1 cellular context compared by ENCODE assay signal in the genomic region with DNA sequence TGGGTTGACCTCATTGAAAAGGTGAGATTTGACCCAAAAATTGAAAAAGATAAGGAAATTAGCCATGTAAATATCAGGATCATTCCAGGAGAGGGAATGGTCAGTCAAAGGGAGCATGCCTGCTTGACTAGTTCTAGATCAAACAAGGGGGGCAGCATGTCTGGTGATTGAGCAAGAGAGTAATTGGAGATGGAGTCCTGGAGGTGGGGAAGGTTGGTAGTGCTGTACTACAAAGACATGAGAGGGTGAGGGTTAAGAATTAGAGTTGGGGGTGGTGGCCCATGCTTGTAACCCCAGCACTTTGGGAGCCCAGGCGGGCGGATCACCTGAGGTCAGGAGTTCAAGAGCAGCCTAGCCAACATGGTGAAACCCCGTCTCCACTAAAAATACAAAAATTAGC.
TF ChIP-seq lines count a peak whose summit lies in the region.

No MANE protein-coding gene starts in this region.

TF ChIP-seq in HepG2, 621 proteins besides CTCF, POLR2A, EP300 and RAD21 (continued from another document):
- TF ChIP-seq, protein P1, sequence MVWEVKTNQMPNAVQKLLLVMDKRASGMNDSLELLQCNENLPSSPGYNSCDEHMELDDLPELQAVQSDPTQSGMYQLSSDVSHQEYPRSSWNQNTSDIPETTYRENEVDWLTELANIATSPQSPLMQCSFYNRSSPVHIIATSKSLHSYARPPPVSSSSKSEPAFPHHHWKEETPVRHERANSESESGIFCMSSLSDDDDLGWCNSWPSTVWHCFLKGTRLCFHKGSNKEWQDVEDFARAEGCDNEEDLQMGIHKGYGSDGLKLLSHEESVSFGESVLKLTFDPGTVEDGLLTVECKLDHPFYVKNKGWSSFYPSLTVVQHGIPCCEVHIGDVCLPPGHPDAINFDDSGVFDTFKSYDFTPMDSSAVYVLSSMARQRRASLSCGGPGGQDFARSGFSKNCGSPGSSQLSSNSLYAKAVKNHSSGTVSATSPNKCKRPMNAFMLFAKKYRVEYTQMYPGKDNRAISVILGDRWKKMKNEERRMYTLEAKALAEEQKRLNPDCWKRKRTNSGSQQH (CRISPR knock-in tag; IDR thresholded peaks at IDR 0.05; ENCODE audit: low read depth): 0 out of 2 replicates have a peak, but pooled peaks have one; percentile 61
- TF ChIP-seq GPN1 (CRISPR knock-in tag; IDR thresholded peaks at IDR 0.05; ENCODE audit: borderline replicate concordance) (no peak), PHF20 (CRISPR knock-in tag; IDR thresholded peaks at IDR 0.05) (no peak), RXRB (CRISPR knock-in tag; IDR thresholded peaks at IDR 0.05; ENCODE audit: borderline replicate concordance) (0 out of 2 replicates have a peak, but pooled peaks have one; percentile 30), ZBTB42 (CRISPR knock-in tag; IDR thresholded peaks at IDR 0.05) (no peak), ZKSCAN5 (CRISPR knock-in tag; IDR thresholded peaks at IDR 0.05) (no peak), NR2F6 (IDR thresholded peaks at IDR 0.05) (no peak; the same call in 1 of the 2 replicates), NR2F6 (CRISPR knock-in tag; IDR thresholded peaks at IDR 0.05) (0 out of 2 replicates have a peak, but pooled peaks have one; percentile 12), SRY (CRISPR knock-in tag; IDR thresholded peaks at IDR 0.05) (no peak), CREB1 (IDR thresholded peaks at IDR 0.05) (no peak), CREB1 (CRISPR knock-in tag; IDR thresholded peaks at IDR 0.05) (no peak), CEBPB (IDR thresholded peaks at IDR 0.05; ENCODE audit: borderline replicate concordance, low read depth, low read length) (peak; percentile 92)
- TF ChIP-seq, protein P2, sequence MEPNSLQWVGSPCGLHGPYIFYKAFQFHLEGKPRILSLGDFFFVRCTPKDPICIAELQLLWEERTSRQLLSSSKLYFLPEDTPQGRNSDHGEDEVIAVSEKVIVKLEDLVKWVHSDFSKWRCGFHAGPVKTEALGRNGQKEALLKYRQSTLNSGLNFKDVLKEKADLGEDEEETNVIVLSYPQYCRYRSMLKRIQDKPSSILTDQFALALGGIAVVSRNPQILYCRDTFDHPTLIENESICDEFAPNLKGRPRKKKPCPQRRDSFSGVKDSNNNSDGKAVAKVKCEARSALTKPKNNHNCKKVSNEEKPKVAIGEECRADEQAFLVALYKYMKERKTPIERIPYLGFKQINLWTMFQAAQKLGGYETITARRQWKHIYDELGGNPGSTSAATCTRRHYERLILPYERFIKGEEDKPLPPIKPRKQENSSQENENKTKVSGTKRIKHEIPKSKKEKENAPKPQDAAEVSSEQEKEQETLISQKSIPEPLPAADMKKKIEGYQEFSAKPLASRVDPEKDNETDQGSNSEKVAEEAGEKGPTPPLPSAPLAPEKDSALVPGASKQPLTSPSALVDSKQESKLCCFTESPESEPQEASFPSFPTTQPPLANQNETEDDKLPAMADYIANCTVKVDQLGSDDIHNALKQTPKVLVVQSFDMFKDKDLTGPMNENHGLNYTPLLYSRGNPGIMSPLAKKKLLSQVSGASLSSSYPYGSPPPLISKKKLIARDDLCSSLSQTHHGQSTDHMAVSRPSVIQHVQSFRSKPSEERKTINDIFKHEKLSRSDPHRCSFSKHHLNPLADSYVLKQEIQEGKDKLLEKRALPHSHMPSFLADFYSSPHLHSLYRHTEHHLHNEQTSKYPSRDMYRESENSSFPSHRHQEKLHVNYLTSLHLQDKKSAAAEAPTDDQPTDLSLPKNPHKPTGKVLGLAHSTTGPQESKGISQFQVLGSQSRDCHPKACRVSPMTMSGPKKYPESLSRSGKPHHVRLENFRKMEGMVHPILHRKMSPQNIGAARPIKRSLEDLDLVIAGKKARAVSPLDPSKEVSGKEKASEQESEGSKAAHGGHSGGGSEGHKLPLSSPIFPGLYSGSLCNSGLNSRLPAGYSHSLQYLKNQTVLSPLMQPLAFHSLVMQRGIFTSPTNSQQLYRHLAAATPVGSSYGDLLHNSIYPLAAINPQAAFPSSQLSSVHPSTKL (CRISPR knock-in tag; IDR thresholded peaks at IDR 0.05): peak; percentile 56
- TF ChIP-seq, protein P3, sequence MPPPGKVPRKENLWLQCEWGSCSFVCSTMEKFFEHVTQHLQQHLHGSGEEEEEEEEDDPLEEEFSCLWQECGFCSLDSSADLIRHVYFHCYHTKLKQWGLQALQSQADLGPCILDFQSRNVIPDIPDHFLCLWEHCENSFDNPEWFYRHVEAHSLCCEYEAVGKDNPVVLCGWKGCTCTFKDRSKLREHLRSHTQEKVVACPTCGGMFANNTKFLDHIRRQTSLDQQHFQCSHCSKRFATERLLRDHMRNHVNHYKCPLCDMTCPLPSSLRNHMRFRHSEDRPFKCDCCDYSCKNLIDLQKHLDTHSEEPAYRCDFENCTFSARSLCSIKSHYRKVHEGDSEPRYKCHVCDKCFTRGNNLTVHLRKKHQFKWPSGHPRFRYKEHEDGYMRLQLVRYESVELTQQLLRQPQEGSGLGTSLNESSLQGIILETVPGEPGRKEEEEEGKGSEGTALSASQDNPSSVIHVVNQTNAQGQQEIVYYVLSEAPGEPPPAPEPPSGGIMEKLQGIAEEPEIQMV (CRISPR knock-in tag; IDR thresholded peaks at IDR 0.05; ENCODE audit: low read depth): no peak
- TF ChIP-seq, protein P4, sequence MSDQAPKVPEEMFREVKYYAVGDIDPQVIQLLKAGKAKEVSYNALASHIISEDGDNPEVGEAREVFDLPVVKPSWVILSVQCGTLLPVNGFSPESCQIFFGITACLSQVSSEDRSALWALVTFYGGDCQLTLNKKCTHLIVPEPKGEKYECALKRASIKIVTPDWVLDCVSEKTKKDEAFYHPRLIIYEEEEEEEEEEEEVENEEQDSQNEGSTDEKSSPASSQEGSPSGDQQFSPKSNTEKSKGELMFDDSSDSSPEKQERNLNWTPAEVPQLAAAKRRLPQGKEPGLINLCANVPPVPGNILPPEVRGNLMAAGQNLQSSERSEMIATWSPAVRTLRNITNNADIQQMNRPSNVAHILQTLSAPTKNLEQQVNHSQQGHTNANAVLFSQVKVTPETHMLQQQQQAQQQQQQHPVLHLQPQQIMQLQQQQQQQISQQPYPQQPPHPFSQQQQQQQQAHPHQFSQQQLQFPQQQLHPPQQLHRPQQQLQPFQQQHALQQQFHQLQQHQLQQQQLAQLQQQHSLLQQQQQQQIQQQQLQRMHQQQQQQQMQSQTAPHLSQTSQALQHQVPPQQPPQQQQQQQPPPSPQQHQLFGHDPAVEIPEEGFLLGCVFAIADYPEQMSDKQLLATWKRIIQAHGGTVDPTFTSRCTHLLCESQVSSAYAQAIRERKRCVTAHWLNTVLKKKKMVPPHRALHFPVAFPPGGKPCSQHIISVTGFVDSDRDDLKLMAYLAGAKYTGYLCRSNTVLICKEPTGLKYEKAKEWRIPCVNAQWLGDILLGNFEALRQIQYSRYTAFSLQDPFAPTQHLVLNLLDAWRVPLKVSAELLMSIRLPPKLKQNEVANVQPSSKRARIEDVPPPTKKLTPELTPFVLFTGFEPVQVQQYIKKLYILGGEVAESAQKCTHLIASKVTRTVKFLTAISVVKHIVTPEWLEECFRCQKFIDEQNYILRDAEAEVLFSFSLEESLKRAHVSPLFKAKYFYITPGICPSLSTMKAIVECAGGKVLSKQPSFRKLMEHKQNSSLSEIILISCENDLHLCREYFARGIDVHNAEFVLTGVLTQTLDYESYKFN (CRISPR knock-in tag; conservative IDR thresholded peaks at IDR 0.05): no peak
- TF ChIP-seq, protein P5, sequence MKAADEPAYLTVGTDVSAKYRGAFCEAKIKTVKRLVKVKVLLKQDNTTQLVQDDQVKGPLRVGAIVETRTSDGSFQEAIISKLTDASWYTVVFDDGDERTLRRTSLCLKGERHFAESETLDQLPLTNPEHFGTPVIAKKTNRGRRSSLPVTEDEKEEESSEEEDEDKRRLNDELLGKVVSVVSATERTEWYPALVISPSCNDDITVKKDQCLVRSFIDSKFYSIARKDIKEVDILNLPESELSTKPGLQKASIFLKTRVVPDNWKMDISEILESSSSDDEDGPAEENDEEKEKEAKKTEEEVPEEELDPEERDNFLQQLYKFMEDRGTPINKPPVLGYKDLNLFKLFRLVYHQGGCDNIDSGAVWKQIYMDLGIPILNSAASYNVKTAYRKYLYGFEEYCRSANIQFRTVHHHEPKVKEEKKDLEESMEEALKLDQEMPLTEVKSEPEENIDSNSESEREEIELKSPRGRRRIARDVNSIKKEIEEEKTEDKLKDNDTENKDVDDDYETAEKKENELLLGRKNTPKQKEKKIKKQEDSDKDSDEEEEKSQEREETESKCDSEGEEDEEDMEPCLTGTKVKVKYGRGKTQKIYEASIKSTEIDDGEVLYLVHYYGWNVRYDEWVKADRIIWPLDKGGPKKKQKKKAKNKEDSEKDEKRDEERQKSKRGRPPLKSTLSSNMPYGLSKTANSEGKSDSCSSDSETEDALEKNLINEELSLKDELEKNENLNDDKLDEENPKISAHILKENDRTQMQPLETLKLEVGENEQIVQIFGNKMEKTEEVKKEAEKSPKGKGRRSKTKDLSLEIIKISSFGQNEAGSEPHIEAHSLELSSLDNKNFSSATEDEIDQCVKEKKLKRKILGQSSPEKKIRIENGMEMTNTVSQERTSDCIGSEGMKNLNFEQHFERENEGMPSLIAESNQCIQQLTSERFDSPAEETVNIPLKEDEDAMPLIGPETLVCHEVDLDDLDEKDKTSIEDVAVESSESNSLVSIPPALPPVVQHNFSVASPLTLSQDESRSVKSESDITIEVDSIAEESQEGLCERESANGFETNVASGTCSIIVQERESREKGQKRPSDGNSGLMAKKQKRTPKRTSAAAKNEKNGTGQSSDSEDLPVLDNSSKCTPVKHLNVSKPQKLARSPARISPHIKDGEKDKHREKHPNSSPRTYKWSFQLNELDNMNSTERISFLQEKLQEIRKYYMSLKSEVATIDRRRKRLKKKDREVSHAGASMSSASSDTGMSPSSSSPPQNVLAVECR (CRISPR knock-in tag; IDR thresholded peaks at IDR 0.05; ENCODE audit: borderline replicate concordance): peak; percentile 48; the same call in 1 of the 2 replicates
